21 cellular contexts compared by ENCODE assay signal in the genomic region with DNA sequence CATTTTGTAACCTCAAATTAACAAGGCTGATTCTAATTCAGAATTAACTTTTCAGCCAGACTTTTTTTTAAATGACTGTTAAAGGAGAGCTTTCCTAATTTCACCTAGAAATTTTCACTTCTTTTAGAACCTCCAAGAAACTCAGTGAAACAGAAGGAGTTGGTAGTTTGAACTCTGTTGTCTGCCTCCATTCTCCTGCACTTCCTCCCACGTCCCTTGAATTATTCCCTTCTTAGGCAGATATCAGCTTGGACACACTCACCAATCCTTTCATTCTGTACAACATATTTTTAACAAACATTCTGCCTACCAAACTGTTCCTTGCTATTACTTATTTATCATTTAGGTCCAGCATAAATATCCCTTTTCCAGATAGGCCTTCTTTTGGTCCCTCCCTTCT.
DNase-seq lines count a peak whose midpoint lies in the region; ATAC-seq and TF ChIP-seq lines count a peak whose summit lies in the region.
"Had no signal": no experiment of that assay in that cellular context is flagged by ENCODE, and none has a peak within 500 bp of the region (broad histone marks: within the 10 kb centered on the region; RNA-seq: fewer than 3 reads in every experiment).

No MANE protein-coding gene starts in this region.

- H3K27ac ChIP-seq in CD4-positive, alpha-beta memory T cell (ENCODE audit: low read depth, low read length): no peak overlapping the region
- H3K27ac ChIP-seq in mesenchymal stem cell (ENCODE audit: low read length, poor library complexity, severe bottlenecking) (peak overlapping the region; percentile 49), mesendoderm (ENCODE audit: low read depth, low read length) (no peak overlapping the region)
- H3K27ac ChIP-seq: SJCRH30 had no signal

- peaks cover 53 to 73% of the 10 kb centered on the region in 2 donors for H3K36me3 Mint-ChIP-seq in CD4-positive, alpha-beta memory T cell
- H3K36me3 Mint-ChIP-seq in activated B cell treated with CpG ODN at 0.5 μM for 24 hours (ENCODE audit: low read depth): peaks cover 74% of the 10 kb centered on the region

- H3K4me1 Mint-ChIP-seq in CD4-positive, alpha-beta memory T cell: peaks cover 12 to 22% (median 13%) of the 10 kb centered on the region in 4 donors
- no peaks in the 10 kb centered on the region for H3K4me1 Mint-ChIP-seq in activated B cell treated with CpG ODN at 0.5 μM for 24 hours
- H3K4me1 Mint-ChIP-seq: B cell had no signal

- H3K4me3 ChIP-seq in CD4-positive, alpha-beta memory T cell (ENCODE audit: low read length in 2 of 2): no peak overlapping the region
- H3K4me3 ChIP-seq in mesenchymal stem cell (ENCODE audit: insufficient read depth in 1 of 2, low read depth in 1 of 2, low read length in 2 of 2): no peak overlapping the region
- H3K4me3 ChIP-seq in mesendoderm (ENCODE audit: low read length): no peak overlapping the region
- H3K4me3 ChIP-seq: SJCRH30 had no signal

- no peaks in the 10 kb centered on the region for H3K27me3 ChIP-seq in CD4-positive, alpha-beta memory T cell (ENCODE audit: insufficient read depth, low read length)
- H3K27me3 ChIP-seq in mesenchymal stem cell (ENCODE audit: control insufficient read depth in 1 of 2, insufficient read depth in 1 of 2, low read length in 2 of 2) (no peaks in the 10 kb centered on the region), mesendoderm (ENCODE audit: insufficient read depth, low read length, poor library complexity) (no peaks in the 10 kb centered on the region)
- H3K27me3 ChIP-seq: SJCRH30 had no signal

- no peak overlapping the region for H4K5ac ChIP-seq in mesendoderm (ENCODE audit: low read length)

- H3K4me1 ChIP-seq in CD4-positive, alpha-beta memory T cell (ENCODE audit: insufficient read depth, low read length): peaks cover 15% of the 10 kb centered on the region
- H3K4me1 ChIP-seq in mesenchymal stem cell (ENCODE audit: control insufficient read depth, insufficient read depth, low read depth, low read length) (peaks cover 5% of the 10 kb centered on the region), mesendoderm (ENCODE audit: control insufficient read depth, low read depth, low read length) (no peaks in the 10 kb centered on the region)
- H3K4me1 ChIP-seq: SJCRH30 had no signal

- no peak overlapping the region for H3K56ac ChIP-seq in mesendoderm (ENCODE audit: low read length)

- H4K8ac ChIP-seq in mesenchymal stem cell (ENCODE audit: low read length) (no peak overlapping the region), mesendoderm (ENCODE audit: low read depth, low read length) (no peak overlapping the region)

- H3K23ac ChIP-seq in mesenchymal stem cell (ENCODE audit: low read length in 2 of 2): no peak overlapping the region
- H3K23ac ChIP-seq in mesendoderm (ENCODE audit: low read length): no peak overlapping the region

- DNase-seq in Ammon's horn (ENCODE audit: low spot score) (peak; percentile 2), activated B cell treated with CpG ODN at 0.5 μM for 24 hours (no peak), mesenchymal stem cell (no peak), retina (no peak), posterior vena cava (ENCODE audit: low spot score) (no peak), left ventricle myocardium superior (no peak), mesendoderm (no peak)
- no peak for DNase-seq in CD4-positive, alpha-beta memory T cell
- DNase-seq: ACHN; CD4-positive, alpha-beta T cell; DND-41; GDM1; HFFc6; NCI-H1092; NCI-H146; NCI-H2081; NCI-H510A; NCI-H82; PC-3; SJCRH30 had no signal

- ATAC-seq in activated B cell treated with CpG ODN at 0.5 μM for 24 hours (ENCODE audit: low read depth) (no peak), left ventricle myocardium superior (no peak)
- ATAC-seq: PC-3 had no signal

- H3K27ac Mint-ChIP-seq in CD4-positive, alpha-beta memory T cell: peak overlapping the region in 5 of 7 donors; percentile 2 to 89 (median 27)
- H3K27ac Mint-ChIP-seq in activated B cell treated with CpG ODN at 0.5 μM for 24 hours: peak overlapping the region; percentile 15
- H3K27ac Mint-ChIP-seq: B cell; CD4-positive, alpha-beta T cell; HFFc6 had no signal

- no peak overlapping the region for H3K14ac ChIP-seq in mesenchymal stem cell (ENCODE audit: low read length in 2 of 2)

- no peak overlapping the region for H2AK5ac ChIP-seq in mesenchymal stem cell (ENCODE audit: low read length, severe bottlenecking)
- H2AK5ac ChIP-seq in mesendoderm (ENCODE audit: low read length): no peak overlapping the region

- H3K79me1 ChIP-seq in mesenchymal stem cell (replicated peaks; ENCODE audit: low read length, poor library complexity, severe bottlenecking) (peaks cover 3% of the 10 kb centered on the region), mesendoderm (ENCODE audit: low read length) (no peaks in the 10 kb centered on the region)

- H3K9ac ChIP-seq in mesenchymal stem cell (ENCODE audit: low read length) (no peak overlapping the region), mesendoderm (ENCODE audit: low read length) (no peak overlapping the region)

- intact Hi-C loops in CD4-positive, alpha-beta memory T cell (cut with micrococcal nuclease): no loop called here
- intact Hi-C loops in activated B cell treated with CpG ODN at 0.5 μM for 24 hours (cut with micrococcal nuclease): loop anchor here (2.0 to 5.0 kb wide), 2 partner anchors 17 to 36 kb away; no protein-coding TSS in a partner anchor
- intact Hi-C loops in posterior vena cava (cut with DNase I): no loop called here
- intact Hi-C loops in left ventricle myocardium superior (cut with micrococcal nuclease): no loop called here

- H2AFZ ChIP-seq in mesenchymal stem cell (ENCODE audit: low read depth, low read length): no peak overlapping the region

- peaks cover 32% of the 10 kb centered on the region for H3K36me3 ChIP-seq in CD4-positive, alpha-beta memory T cell (ENCODE audit: insufficient read depth, low read length)
- H3K36me3 ChIP-seq in mesenchymal stem cell (ENCODE audit: control insufficient read depth in 1 of 2, insufficient read depth in 2 of 2, low read depth in 1 of 2, low read length in 2 of 2) (peaks cover 6 to 53% of the 10 kb centered on the region in 2 experiments), mesendoderm (ENCODE audit: control insufficient read depth, insufficient read depth, low read length) (no peaks in the 10 kb centered on the region)

- no peak overlapping the region for H2BK5ac ChIP-seq in mesenchymal stem cell (ENCODE audit: low read depth, low read length, poor library complexity, severe bottlenecking)
- no peak overlapping the region for H2BK5ac ChIP-seq in mesendoderm (ENCODE audit: low read length)

- H3K27me3 Mint-ChIP-seq in CD4-positive, alpha-beta memory T cell: no peaks in the 10 kb centered on the region
- no peaks in the 10 kb centered on the region for H3K27me3 Mint-ChIP-seq in activated B cell treated with CpG ODN at 0.5 μM for 24 hours
- H3K27me3 Mint-ChIP-seq: B cell; CD4-positive, alpha-beta T cell had no signal

- H3K4ac ChIP-seq in mesenchymal stem cell (ENCODE audit: low read depth in 1 of 2, low read length in 2 of 2) (no peak overlapping the region), mesendoderm (ENCODE audit: low read depth, low read length) (no peak overlapping the region)

- TF ChIP-seq CTCF in activated B cell treated with CpG ODN at 0.5 μM for 24 hours (IDR thresholded peaks at IDR 0.05): no peak

- H3K4me2 ChIP-seq in mesenchymal stem cell (ENCODE audit: low read length, poor library complexity, severe bottlenecking) (no peak overlapping the region), mesendoderm (ENCODE audit: low read length) (no peak overlapping the region)

- no peaks in the 10 kb centered on the region for H3K9me3 ChIP-seq in CD4-positive, alpha-beta memory T cell (ENCODE audit: control insufficient read depth in 1 of 2, low read length in 2 of 2)
- no peaks in the 10 kb centered on the region for H3K9me3 ChIP-seq in mesenchymal stem cell (ENCODE audit: control insufficient read depth, low read length)
- H3K9me3 ChIP-seq: SJCRH30 had no signal

- 98% methylated on average over 1 of the region's 1 CpG for WGBS in mesenchymal stem cell
- no CpG with 5 or more reads among the region's 1 CpG for WGBS in mesendoderm (ENCODE audit: extremely low coverage, insufficient coverage, low lambda C conversion rate)

- POLR2A ChIA-PET in CD4-positive, alpha-beta memory T cell (lab: Charles Lee; ENCODE audit: partially characterized antibody): no interaction called here
- POLR2A ChIA-PET in activated B cell treated with CpG ODN at 0.5 μM for 24 hours (lab: Charles Lee): no interaction called here

- H3K4me3 Mint-ChIP-seq in CD4-positive, alpha-beta memory T cell: no peak overlapping the region
- H3K4me3 Mint-ChIP-seq in activated B cell treated with CpG ODN at 0.5 μM for 24 hours: no peak overlapping the region
- H3K4me3 Mint-ChIP-seq: B cell; CD4-positive, alpha-beta T cell; HFFc6 had no signal

- no peak overlapping the region for H2BK15ac ChIP-seq in mesenchymal stem cell (ENCODE audit: low read depth, poor library complexity, severe bottlenecking)
- H2BK15ac ChIP-seq in mesendoderm (replicated peaks; ENCODE audit: low read depth): no peak overlapping the region

- no peak overlapping the region for H4K91ac ChIP-seq in mesenchymal stem cell (ENCODE audit: low read length)

- H3K79me2 ChIP-seq in mesendoderm (ENCODE audit: control insufficient read depth, insufficient read depth, low read length): no peaks in the 10 kb centered on the region

- H3K18ac ChIP-seq in mesenchymal stem cell (ENCODE audit: low read depth in 1 of 2, low read length in 2 of 2): no peak overlapping the region
- no peak overlapping the region for H3K18ac ChIP-seq in mesendoderm (ENCODE audit: low read length)

- no peak overlapping the region for H2BK12ac ChIP-seq in mesenchymal stem cell (ENCODE audit: low read length in 2 of 2)

- no peaks in the 10 kb centered on the region for H3K9me3 Mint-ChIP-seq in CD4-positive, alpha-beta memory T cell
- no peaks in the 10 kb centered on the region for H3K9me3 Mint-ChIP-seq in activated B cell treated with CpG ODN at 0.5 μM for 24 hours
- H3K9me3 Mint-ChIP-seq: CD4-positive, alpha-beta T cell; HFFc6 had no signal

- CTCF ChIA-PET in CD4-positive, alpha-beta memory T cell (lab: Charles Lee; ENCODE audit: partially characterized antibody): no interaction called here
- CTCF ChIA-PET in activated B cell treated with CpG ODN at 0.5 μM for 24 hours (lab: Charles Lee): interaction anchor here (0.7 kb wide), 1 partner anchor 370 kb away, joined by 3 read pairs; no protein-coding TSS in a partner anchor

- H2BK120ac ChIP-seq in mesenchymal stem cell (ENCODE audit: low read depth, low read length) (peak overlapping the region; percentile 3), mesendoderm (ENCODE audit: low read depth, low read length) (no peak overlapping the region)
